In genomic region chr2:22903616-22904015, GRCh38 we compare ENCODE assay signal across 6 cellular contexts.
"Had no signal": no experiment of that assay in that cellular context is flagged by ENCODE, and none has a peak within 500 bp of the region (broad histone marks: within the 10 kb centered on the region; RNA-seq: fewer than 3 reads in every experiment).

No MANE protein-coding gene starts in this region.

- H3K27ac ChIP-seq: GM23248 had no signal

- H3K4me3 ChIP-seq: GM23248 had no signal

- H2AFZ ChIP-seq: GM23248 had no signal

- DNase-seq: GOT3, HCEC 1CT, IMR-90 had no signal

- FAIRE-seq: H54, HTR-8/SVneo had no signal

- H3K9ac ChIP-seq: GM23248 had no signal
